ENCODE assay signal across 17 cellular contexts in the genomic region with DNA sequence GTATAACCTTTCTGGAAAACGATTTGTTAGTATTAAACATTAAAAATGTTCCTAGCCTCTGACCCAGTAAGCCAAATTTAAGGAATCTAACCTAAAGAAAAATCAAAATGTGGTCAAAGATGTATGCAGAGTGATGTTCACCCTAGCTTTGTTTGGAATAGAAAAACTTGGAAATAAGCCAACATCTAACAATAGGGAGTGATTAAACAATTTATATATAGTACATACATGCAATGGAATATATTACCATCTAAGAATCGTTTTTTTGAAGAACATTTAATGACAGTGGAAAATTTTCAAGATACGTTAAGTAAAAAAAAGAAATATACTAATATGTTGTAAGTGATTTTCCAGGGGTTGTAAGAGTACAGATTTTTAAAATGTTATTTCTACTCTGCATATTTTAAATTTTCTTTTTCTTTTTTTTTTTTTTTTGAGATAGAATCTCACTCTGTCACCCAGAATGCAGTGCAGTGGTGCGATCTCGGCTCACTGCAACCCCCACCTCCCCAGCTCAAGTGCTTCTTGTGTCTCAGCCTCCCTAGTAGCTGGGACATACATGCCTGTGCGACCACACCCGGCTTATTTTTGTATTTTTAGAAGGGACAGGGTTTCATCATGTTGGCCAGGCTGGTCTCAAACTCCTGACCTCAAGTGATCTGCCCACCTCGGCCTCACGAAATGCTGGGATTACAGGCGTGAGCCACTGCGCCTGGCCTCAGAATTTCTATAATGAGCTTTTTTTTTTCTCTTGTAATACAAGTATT.
"Had no signal": no experiment of that assay in that cellular context is flagged by ENCODE, and none has a peak within 500 bp of the region (broad histone marks: within the 10 kb centered on the region; RNA-seq: fewer than 3 reads in every experiment).

No MANE protein-coding gene starts in this region.

- H3K4me1 ChIP-seq: prostate gland, right lobe of liver, transverse colon had no signal

- DNase-seq: activated CD4-positive, alpha-beta memory T cell treated with anti-CD3 and anti-CD28 coated beads, Interleukin-2, amount 10 ng/mL, durations not matched to agents 7 days and 5 days; activated CD4-positive, CD25-positive, alpha-beta regulatory T cell treated with anti-CD3 and anti-CD28 coated beads, Interleukin-2, amount 50 U/mL, for 72 hours; activated gamma-delta T cell; activated naive CD8-positive, alpha-beta T cell treated with anti-CD3 and anti-CD28 coated beads for 36 hours; activated T-cell treated with anti-CD3 and anti-CD28 coated beads, Interleukin-2, amount 50 U/mL, for 48 hours; brain microvascular endothelial cell; cerebellar nuclear complex; foreskin fibroblast; immature natural killer cell; occipital lobe; right lobe of liver; stimulated activated naive CD4-positive, alpha-beta T cell; substantia nigra; transverse colon had no signal

- ATAC-seq: esophagus mucosa, right lobe of liver had no signal

- H3K36me3 ChIP-seq: brain microvascular endothelial cell, prostate gland, right lobe of liver, transverse colon had no signal

- H3K27me3 ChIP-seq: brain microvascular endothelial cell, right lobe of liver, transverse colon had no signal

- H3K9me3 ChIP-seq: prostate gland, right lobe of liver, transverse colon had no signal

- H3K4me3 ChIP-seq: lung, prostate gland, right lobe of liver, transverse colon had no signal

- H3K27ac ChIP-seq: brain microvascular endothelial cell, prostate gland, right lobe of liver, transverse colon had no signal
